10 cellular contexts compared by ENCODE assay signal in the genomic region with DNA sequence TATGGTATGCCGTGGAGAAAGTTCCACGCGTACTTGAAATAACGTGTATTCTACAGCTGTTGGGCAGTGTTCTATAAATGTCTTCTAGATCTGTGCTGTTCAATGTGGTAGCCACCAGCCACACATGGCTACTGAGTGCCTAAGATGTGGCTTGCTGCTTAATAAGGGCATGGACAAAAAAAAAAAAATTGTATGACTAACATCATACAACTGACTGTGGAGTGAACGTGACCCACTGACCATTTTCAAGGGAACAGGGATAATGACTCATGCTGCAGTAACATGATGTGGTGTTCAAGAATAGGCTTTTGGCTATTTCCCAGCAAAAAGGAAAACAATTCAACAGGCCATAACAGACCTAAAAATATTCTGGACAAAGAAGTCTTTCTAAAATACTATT. TPM values are rescaled to one million over a fixed set of nuclear protein-coding genes. Genes with fewer than 3 reads are reported as not detected.
DNase-seq lines count a peak whose midpoint lies in the region; ATAC-seq and TF ChIP-seq lines count a peak whose summit lies in the region.
"Had no signal": no experiment of that assay in that cellular context is flagged by ENCODE, and none has a peak within 500 bp of the region (broad histone marks: within the 10 kb centered on the region; RNA-seq: fewer than 3 reads in every experiment).

No MANE protein-coding gene starts in this region.

- in situ Hi-C loops in astrocyte of the spinal cord (cut with HindIII; ENCODE audit: low sequenced_read_pairs): no loop called here

- peaks cover 0 to 2% of the 10 kb centered on the region in 2 donors for H3K36me3 Mint-ChIP-seq in activated T-cell treated with anti-CD3 and anti-CD28 coated beads, Interleukin-2, amount 50 U/mL, for 72 hours (ENCODE audit: insufficient read depth in 2 of 2)

- no peak for DNase-seq in activated T-cell treated with anti-CD3 and anti-CD28 coated beads, Interleukin-2, amount 50 U/mL, for 72 hours
- DNase-seq in activated T-cell treated with anti-CD3 and anti-CD28 coated beads for 4 hours (no peak), astrocyte of the spinal cord (ENCODE audit: low read depth, low spot score) (peak; percentile 96), right atrium auricular region (ENCODE audit: low spot score) (no peak), tibial nerve (ENCODE audit: low spot score in 2 of 2) (peak in 1 of 2 donors; percentile 28), NCI-H446 treated with DMSO at 0.1 percent for 48 hours (lab: John Stamatoyannopoulos, UW) (no peak)
- DNase-seq: BE2C, NCI-H510A had no signal

- peak; percentile 22 to 32 for ATAC-seq in activated T-cell treated with anti-CD3 and anti-CD28 coated beads, Interleukin-2, amount 50 U/mL, for 72 hours (replicated peaks in 1 of 2)
- ATAC-seq in HG02759 (IDR thresholded peaks at IDR 0.05; ENCODE audit: unreplicated experiment): no peak
- ATAC-seq in HG02970 (IDR thresholded peaks at IDR 0.05; ENCODE audit: low FRiP score, unreplicated experiment): no peak

- H3K4me1 ChIP-seq in right atrium auricular region: peaks cover 0 to 21% of the 10 kb centered on the region in 2 donors
- H3K4me1 ChIP-seq in tibial nerve: peaks cover 0 to 30% (median 4%) of the 10 kb centered on the region in 4 donors
- H3K4me1 ChIP-seq: BE2C had no signal

- TF ChIP-seq CTCF in astrocyte of the spinal cord (IDR thresholded peaks at IDR 0.05; ENCODE audit: low read depth, low read length) (no peak), right atrium auricular region (IDR thresholded peaks at IDR 0.05) (no peak), tibial nerve (IDR thresholded peaks at IDR 0.05) (no peak)

- H3K27me3 ChIP-seq in right atrium auricular region (no peaks in the 10 kb centered on the region), tibial nerve (no peaks in the 10 kb centered on the region)
- H3K27me3 ChIP-seq: BE2C had no signal

- H3K9me3 Mint-ChIP-seq in activated T-cell treated with anti-CD3 and anti-CD28 coated beads, Interleukin-2, amount 50 U/mL, for 72 hours: no peaks in the 10 kb centered on the region

- H3K36me3 ChIP-seq in right atrium auricular region: peaks cover 8% of the 10 kb centered on the region
- peaks cover 0 to 27% (median 0%) of the 10 kb centered on the region in 3 donors for H3K36me3 ChIP-seq in tibial nerve

- H3K27ac Mint-ChIP-seq in activated T-cell treated with anti-CD3 and anti-CD28 coated beads, Interleukin-2, amount 50 U/mL, for 72 hours: no peak overlapping the region

- peaks cover 20% of the 10 kb centered on the region for H3K4me1 Mint-ChIP-seq in activated T-cell treated with anti-CD3 and anti-CD28 coated beads, Interleukin-2, amount 50 U/mL, for 72 hours (ENCODE audit: low read depth)

- WGBS in tibial nerve, 2 donors: 63% methylated on average over 5 of the region's 5 CpGs

- H3K27me3 Mint-ChIP-seq in activated T-cell treated with anti-CD3 and anti-CD28 coated beads, Interleukin-2, amount 50 U/mL, for 72 hours (ENCODE audit: low read depth): no peaks in the 10 kb centered on the region

- H3K4me3 ChIP-seq in astrocyte of the spinal cord (ENCODE audit: low read depth, low read length) (no peak overlapping the region), right atrium auricular region (no peak overlapping the region), tibial nerve (no peak overlapping the region)

- peak in 1 of 2 donors; percentile 80 for TF ChIP-seq EP300 in tibial nerve (IDR thresholded peaks at IDR 0.05)

- TF ChIP-seq POLR2A in tibial nerve (IDR thresholded peaks at IDR 0.05): no peak

- no peaks in the 10 kb centered on the region for H3K9me3 ChIP-seq in right atrium auricular region
- no peaks in the 10 kb centered on the region for H3K9me3 ChIP-seq in tibial nerve
- H3K9me3 ChIP-seq: BE2C had no signal

- H3K27ac ChIP-seq in right atrium auricular region (peak overlapping the region; percentile 51 to 65), tibial nerve (peak overlapping the region in 3 of 4 donors; percentile 16 to 82 (median 76))

- H3K4me3 Mint-ChIP-seq in activated T-cell treated with anti-CD3 and anti-CD28 coated beads, Interleukin-2, amount 50 U/mL, for 72 hours: no peak overlapping the region

RNA-seq across cellular contexts. Expression of a gene that starts 13.0 kb away (rescaled TPM):
- total RNA-seq in activated T-cell treated with anti-CD3 and anti-CD28 coated beads, Interleukin-2, amount 50 U/mL, for 72 hours: 1 to 10 TPM; 5.7 to 6.4 TPM
- total RNA-seq in right atrium auricular region (10 to 100 TPM in 1 of 2 donors, 1 to 10 TPM in 1; 6.7 to 11.1 TPM), tibial nerve (10 to 100 TPM; 10.8 to 18.4 (median 14.7) TPM)

RNA-seq across cellular contexts. Expression of a gene that starts 41.7 kb away (rescaled TPM):
- total RNA-seq in activated T-cell treated with anti-CD3 and anti-CD28 coated beads, Interleukin-2, amount 50 U/mL, for 72 hours: not detected
- total RNA-seq in right atrium auricular region: not detected
- total RNA-seq in tibial nerve: under 1 TPM in 1 of 4 donors, not detected in 3; 0.90 TPM

Comparison
In these comparisons a context has a peak if more than half of its experiments do, and no peak if none do; other contexts are left out.
1. ATAC-seq: peak in activated T-cell treated with anti-CD3 and anti-CD28 coated beads, Interleukin-2, amount 50 U/mL, for 72 hours (2 of 2); none in HG02759 (single experiment) and HG02970 (single experiment).